ENCODE assay signal across 1 cellular context in genomic region chr1:53777272-53777671, GRCh38.
"Had no signal": no experiment of that assay in that cellular context is flagged by ENCODE, and none has a peak within 500 bp of the region (broad histone marks: within the 10 kb centered on the region; RNA-seq: fewer than 3 reads in every experiment).

No MANE protein-coding gene starts in this region.

- H3K9me3 ChIP-seq: MG63 had no signal

- H3K4me3 ChIP-seq: MG63 had no signal
